ENCODE assay signal across 22 cellular contexts in genomic region chr15:42012241-42012640, GRCh38. TPM values are rescaled to one million over a fixed set of nuclear protein-coding genes. Genes with fewer than 3 reads are reported as not detected.
DNase-seq lines count a peak whose midpoint lies in the region; ATAC-seq, FAIRE-seq and TF ChIP-seq lines count a peak whose summit lies in the region.
"Had no signal": no experiment of that assay in that cellular context is flagged by ENCODE, and none has a peak within 500 bp of the region (broad histone marks: within the 10 kb centered on the region; RNA-seq: fewer than 3 reads in every experiment).

No MANE protein-coding gene starts in this region.

- no peaks in the 10 kb centered on the region for H3K9me3 Mint-ChIP-seq in nephron progenitor cell
- H3K9me3 Mint-ChIP-seq: activated CD8-positive, alpha-beta T cell treated with anti-CD3 and anti-CD28 coated beads for 36 hours; activated naive CD4-positive, alpha-beta T cell treated with anti-CD3 and anti-CD28 coated beads, Interleukin-2, amount 50 U/mL, for 72 hours; activated T-cell treated with anti-CD3 and anti-CD28 coated beads, Interleukin-2, amount 50 U/mL, for 24 hours; CD8-positive, alpha-beta memory T cell had no signal

- H3K4me3 ChIP-seq in dorsolateral prefrontal cortex: no peak overlapping the region
- H3K4me3 ChIP-seq: right atrium auricular region, tibial artery had no signal

- TF ChIP-seq CTCF in nephron progenitor cell (IDR thresholded peaks at IDR 0.05) (no peak), dorsolateral prefrontal cortex (IDR thresholded peaks at IDR 0.05 in 54 of 56, conservative IDR thresholded peaks at IDR 0.05 in 2 of 56; ENCODE audit: low read depth in 1 of 56, partially characterized antibody in 56 of 56) (no peak)

- no peaks in the 10 kb centered on the region for H3K36me3 Mint-ChIP-seq in nephron progenitor cell (ENCODE audit: low read depth)
- H3K36me3 Mint-ChIP-seq: activated naive CD4-positive, alpha-beta T cell treated with anti-CD3 and anti-CD28 coated beads, Interleukin-2, amount 50 U/mL, for 72 hours had no signal

- no peak for FAIRE-seq in HTR-8/SVneo (lab: Jason Lieb, UNC)
- FAIRE-seq: frontal cortex had no signal

- H3K27me3 Mint-ChIP-seq in nephron progenitor cell (ENCODE audit: low read depth, poor library complexity): peaks cover 22% of the 10 kb centered on the region
- H3K27me3 Mint-ChIP-seq: activated CD8-positive, alpha-beta T cell treated with anti-CD3 and anti-CD28 coated beads for 36 hours; activated T-cell treated with anti-CD3 and anti-CD28 coated beads, Interleukin-2, amount 50 U/mL, for 24 hours had no signal

- peak; percentile 7 for ATAC-seq in esophagus mucosa
- no peak for ATAC-seq in GM19324 (IDR thresholded peaks at IDR 0.05; ENCODE audit: low FRiP score, unreplicated experiment)
- no peak for ATAC-seq in GM21528 (IDR thresholded peaks at IDR 0.05; ENCODE audit: low FRiP score, unreplicated experiment)
- ATAC-seq: activated CD8-positive, alpha-beta T cell treated with anti-CD3 and anti-CD28 coated beads for 36 hours; activated naive CD4-positive, alpha-beta T cell treated with anti-CD3 and anti-CD28 coated beads, Interleukin-2, amount 50 U/mL, for 72 hours had no signal

- intact Hi-C loops in dorsolateral prefrontal cortex (cut with DNase I): no loop called here

- peak overlapping the region; percentile 62 for H3K27ac Mint-ChIP-seq in nephron progenitor cell
- H3K27ac Mint-ChIP-seq: activated CD8-positive, alpha-beta T cell treated with anti-CD3 and anti-CD28 coated beads for 36 hours; activated T-cell treated with anti-CD3 and anti-CD28 coated beads, Interleukin-2, amount 50 U/mL, for 24 hours had no signal

- H3K4me3 Mint-ChIP-seq in nephron progenitor cell: no peak overlapping the region
- H3K4me3 Mint-ChIP-seq: activated CD8-positive, alpha-beta T cell treated with anti-CD3 and anti-CD28 coated beads for 36 hours; activated T-cell treated with anti-CD3 and anti-CD28 coated beads, Interleukin-2, amount 50 U/mL, for 24 hours; CD8-positive, alpha-beta memory T cell had no signal

- DNase-seq in DMS53 (lab: John Stamatoyannopoulos, UW) (peak; percentile 94), HuH-7.5 (ENCODE audit: low spot score) (peak; percentile 41), nephron progenitor cell (no peak), HTR-8/SVneo (ENCODE audit: insufficient read length, low spot score) (no peak), dorsolateral prefrontal cortex (no peak)
- DNase-seq: activated CD8-positive, alpha-beta T cell treated with anti-CD3 and anti-CD28 coated beads for 36 hours; activated T-cell treated with anti-CD3 and anti-CD28 coated beads, Interleukin-2, amount 50 U/mL, for 24 hours; brain microvascular endothelial cell; CD8-positive, alpha-beta memory T cell; kidney glomerular epithelial cell; NCI-H1092; NCI-H2029 treated with DMSO at 0.1 percent for 48 hours; NCI-H510A treated with DMSO at 0.1 percent for 48 hours; nucleus accumbens; tibial artery had no signal

- no peaks in the 10 kb centered on the region for H3K4me1 Mint-ChIP-seq in nephron progenitor cell
- H3K4me1 Mint-ChIP-seq: CD8-positive, alpha-beta memory T cell had no signal

- H3K27me3 ChIP-seq in dorsolateral prefrontal cortex: no peaks in the 10 kb centered on the region
- H3K27me3 ChIP-seq: right atrium auricular region, tibial artery had no signal

- H3K27ac ChIP-seq in dorsolateral prefrontal cortex: no peak overlapping the region
- H3K27ac ChIP-seq: brain microvascular endothelial cell, KMS-11, right atrium auricular region, tibial artery had no signal

RNA-seq across cellular contexts. Expression of gene PLA2G4E, which starts 8.6 kb away (rescaled TPM):
- total RNA-seq in esophagus mucosa: 18.1 TPM
- total RNA-seq in dorsolateral prefrontal cortex: under 1 TPM in 61 of 120 experiments, not detected in 59; 0.07 to 0.44 (median 0.19) TPM
- total RNA-seq: activated CD8-positive, alpha-beta T cell treated with anti-CD3 and anti-CD28 coated beads for 36 hours; activated naive CD4-positive, alpha-beta T cell treated with anti-CD3 and anti-CD28 coated beads, Interleukin-2, amount 50 U/mL, for 72 hours; CD8-positive, alpha-beta memory T cell; frontal cortex had no signal

RNA-seq across cellular contexts. Expression of gene EHD4, which starts 39.9 kb away (rescaled TPM):
- total RNA-seq in esophagus mucosa (32.0 TPM), dorsolateral prefrontal cortex (10 to 100 TPM in 1 of 120 experiments, 1 to 10 TPM in 119; 3.6 to 11.6 (median 6.1) TPM)

Comparison
In these comparisons a context has a peak if more than half of its experiments do, and no peak if none do; other contexts are left out.
1. DNase-seq: peak in DMS53 (single experiment) and HuH-7.5 (single experiment); none in nephron progenitor cell (single experiment), HTR-8/SVneo (single experiment) and dorsolateral prefrontal cortex (0 of 10).
2. RNA of gene PLA2G4E, which starts 8.6 kb away (total RNA-seq): 18.1 TPM in esophagus mucosa (single experiment); 0.07 to 0.44 TPM in dorsolateral prefrontal cortex; every median in the first group is over 10 times any median in the second.